23 cellular contexts compared by ENCODE assay signal in the genomic region with DNA sequence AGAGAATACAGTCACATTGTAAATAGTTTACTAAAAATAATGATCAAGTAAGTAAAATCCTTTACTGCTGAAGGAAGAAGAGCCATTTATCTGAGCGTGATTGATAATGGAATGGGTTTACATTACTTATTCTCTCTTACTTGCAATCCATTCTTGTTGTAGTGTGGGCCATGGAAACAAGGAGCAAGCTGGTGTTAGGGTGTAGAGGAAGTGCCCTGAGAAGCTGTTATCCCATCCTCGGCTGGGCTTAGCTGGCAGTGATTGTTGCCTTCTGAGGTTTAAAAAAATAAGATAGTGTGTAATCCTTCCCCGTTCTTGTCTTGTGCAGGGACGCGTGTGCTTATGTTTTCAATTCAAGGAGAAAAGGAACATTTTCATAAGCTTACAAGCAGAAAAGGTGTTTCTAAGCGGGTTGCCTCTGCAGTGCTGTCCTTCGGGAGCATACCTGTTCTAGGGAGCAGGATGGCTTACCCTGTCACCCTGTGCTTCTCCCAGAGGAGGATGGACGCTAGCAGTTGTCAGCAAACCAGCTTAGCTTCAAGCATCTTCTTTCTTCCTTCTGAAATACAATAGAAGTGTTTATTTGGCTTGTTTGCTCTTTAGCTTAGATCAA.
DNase-seq lines count a peak whose midpoint lies in the region; ATAC-seq, FAIRE-seq and TF ChIP-seq lines count a peak whose summit lies in the region.
"Had no signal": no experiment of that assay in that cellular context is flagged by ENCODE, and none has a peak within 500 bp of the region (broad histone marks: within the 10 kb centered on the region; RNA-seq: fewer than 3 reads in every experiment).

No MANE protein-coding gene starts in this region.

- no peaks in the 10 kb centered on the region for H3K23me2 ChIP-seq in H1 (ENCODE audit: low read depth, low read length)

- H3K4me3 Mint-ChIP-seq in GM23338, result no peak overlapping the region
- H3K4me3 Mint-ChIP-seq: activated CD8-positive, alpha-beta T cell treated with anti-CD3 and anti-CD28 coated beads for 36 hours; activated T-cell treated with anti-CD3 and anti-CD28 coated beads, Interleukin-2, amount 50 U/mL, for 24 hours; CD8-positive, alpha-beta T cell; natural killer cell treated with Interleukin-12 subunit alpha and Interleukin-12 subunit beta and Interleukin-15 and Interleukin-18, amount 100 ng/mL, for 72 hours; T-helper 17 cell had no signal

- ATAC-seq in GM23338 (peak; percentile 46; the same call in 2 of the 3 replicates), lower lobe of right lung (peak in 1 of 2 donors; percentile 44), HG03432 (IDR thresholded peaks at IDR 0.05; ENCODE audit: unreplicated experiment) (no peak)
- ATAC-seq in activated CD4-positive, CD25-positive, alpha-beta regulatory T cell treated with anti-CD3 and anti-CD28 coated beads, Interleukin-2, amount 50 U/mL, for 24 hours, result no peak
- ATAC-seq: activated CD8-positive, alpha-beta T cell treated with anti-CD3 and anti-CD28 coated beads for 36 hours; CD8-positive, alpha-beta T cell; gastrocnemius medialis; natural killer cell treated with Interleukin-12 subunit alpha and Interleukin-12 subunit beta and Interleukin-15 and Interleukin-18, amount 100 ng/mL, for 72 hours; T-helper 17 cell had no signal

- no peak for DNase-seq in GM23338 (ENCODE audit: low spot score)
- no peak for DNase-seq in H1 (ENCODE audit: low read depth in 1 of 2, low spot score in 2 of 2)
- no peak for DNase-seq in lower lobe of right lung
- DNase-seq in smooth muscle cell (lab: John Stamatoyannopoulos, UW; ENCODE audit: unreplicated experiment), result no peak
- DNase-seq in GM23248, result no peak
- DNase-seq in head of caudate nucleus, result no peak
- DNase-seq: activated CD8-positive, alpha-beta T cell treated with anti-CD3 and anti-CD28 coated beads for 36 hours; activated naive CD4-positive, alpha-beta T cell treated with anti-CD3 and anti-CD28 coated beads, Interleukin-2, amount 50 U/mL, for 16 hours; activated T-cell treated with anti-CD3 and anti-CD28 coated beads, Interleukin-2, amount 50 U/mL, for 24 hours; CD8-positive, alpha-beta T cell; colonic mucosa; gastrocnemius medialis; KBM-7; NCI-H524; stimulated activated naive CD4-positive, alpha-beta T cell treated with Interleukin-2 at 50 U/mL for 16 hours; T-helper 17 cell had no signal

- H3K36me3 Mint-ChIP-seq in GM23338 (ENCODE audit: low read depth), result no peaks in the 10 kb centered on the region
- H3K36me3 Mint-ChIP-seq: CD8-positive, alpha-beta T cell; natural killer cell treated with Interleukin-12 subunit alpha and Interleukin-12 subunit beta and Interleukin-15 and Interleukin-18, amount 100 ng/mL, for 72 hours had no signal

- POLR2A ChIA-PET in H1 (lab: Charles Lee; ENCODE audit: partially characterized antibody), result no interaction called here

- no peak for TF ChIP-seq RAD21 in H1 (IDR thresholded peaks at IDR 0.05 in 1 of 2, conservative IDR thresholded peaks at IDR 0.05 in 1 of 2; ENCODE audit: low read depth in 2 of 2, low read length in 2 of 2)

- FAIRE-seq in H1 (lab: Jason Lieb, UNC), result no peak
- FAIRE-seq: GM18507, H54 had no signal

- in situ Hi-C loops in GM23248 (cut with MboI), result no loop called here

- CTCF ChIA-PET in H1 (lab: Charles Lee; ENCODE audit: partially characterized antibody), result interaction anchor here (0.9 to 2.2 kb wide), 3 partner anchors 20 to 223 kb away, joined by 3 to 10 read pairs (median 4); no protein-coding TSS in a partner anchor

- H3K9me2 ChIP-seq in GM23338 (ENCODE audit: insufficient read depth) (no peaks in the 10 kb centered on the region), GM23248 (ENCODE audit: insufficient read depth) (no peaks in the 10 kb centered on the region)

- H2BK20ac ChIP-seq in H1 (ENCODE audit: low read length), result no peak overlapping the region

- H2AFZ ChIP-seq in GM23338 (peak overlapping the region; percentile 61; the same call in 1 of the 2 replicates), H1 (ENCODE audit: low read length) (0 out of 2 replicates have a peak overlapping the region, but pooled peaks have one; percentile 49), smooth muscle cell (ENCODE audit: low read depth) (peak overlapping the region; percentile 7), GM23248 (no peak overlapping the region)

- no peak overlapping the region for H4K91ac ChIP-seq in H1 (replicated peaks; ENCODE audit: insufficient read length, low read length)

- H4K5ac ChIP-seq in H1 (ENCODE audit: insufficient read length, low read depth, low read length), result no peak overlapping the region

- TF ChIP-seq EP300 in H1 (IDR thresholded peaks at IDR 0.05; ENCODE audit: borderline replicate concordance in 1 of 2, low read depth in 2 of 2, low read length in 2 of 2), result no peak

- no peak overlapping the region for H2BK120ac ChIP-seq in H1 (replicated peaks; ENCODE audit: low read depth, low read length)

- H3K14ac ChIP-seq in H1 (ENCODE audit: insufficient read length), result no peak overlapping the region

- no peak overlapping the region for H3K9ac ChIP-seq in H1 (replicated peaks in 1 of 4; ENCODE audit: extremely low read depth in 1 of 4, low read depth in 3 of 4, low read length in 3 of 4)
- no peak overlapping the region for H3K9ac ChIP-seq in smooth muscle cell (ENCODE audit: low read depth)
- H3K9ac ChIP-seq in GM23248, result no peak overlapping the region

- H3K27me3 Mint-ChIP-seq in GM23338 (ENCODE audit: insufficient read depth, low read depth, poor library complexity), result no peaks in the 10 kb centered on the region

- no peak overlapping the region for H3K23ac ChIP-seq in H1 (ENCODE audit: insufficient read length)

- H3K4me2 ChIP-seq in GM23338 (no peak overlapping the region), H1 (ENCODE audit: insufficient read depth in 1 of 2, low read depth in 2 of 2, low read length in 2 of 2) (no peak overlapping the region), smooth muscle cell (no peak overlapping the region), GM23248 (ENCODE audit: unreplicated experiment) (no peak overlapping the region)

- H3K27ac ChIP-seq in GM23338 (ENCODE audit: low read depth) (no peak overlapping the region), H1 (ENCODE audit: low read depth, low read length) (no peak overlapping the region), lower lobe of right lung (no peak overlapping the region), smooth muscle cell (ENCODE audit: low read depth) (no peak overlapping the region), GM23248 (no peak overlapping the region)
- H3K27ac ChIP-seq: gastrocnemius medialis, HL-60, VCaP had no signal

- H2BK12ac ChIP-seq in H1 (ENCODE audit: low read depth, low read length), result no peak overlapping the region

- H4K20me1 ChIP-seq in GM23338 (replicated peaks; ENCODE audit: insufficient read depth) (no peaks in the 10 kb centered on the region), H1 (replicated peaks in 1 of 2; ENCODE audit: control insufficient read depth in 1 of 2, insufficient read depth in 2 of 2, low read length in 2 of 2) (no peaks in the 10 kb centered on the region), smooth muscle cell (ENCODE audit: low read depth) (no peaks in the 10 kb centered on the region), GM23248 (ENCODE audit: insufficient read depth) (no peaks in the 10 kb centered on the region)

- no peak overlapping the region for H3K56ac ChIP-seq in H1 (replicated peaks; ENCODE audit: insufficient read length, low read depth, low read length)

- H4K8ac ChIP-seq in H1 (ENCODE audit: extremely low read depth, insufficient read depth, low read length), result no peak overlapping the region

- H3K79me2 ChIP-seq in GM23338 (replicated peaks; ENCODE audit: insufficient read depth) (no peaks in the 10 kb centered on the region), H1 (ENCODE audit: control insufficient read depth in 1 of 2, insufficient read depth in 2 of 2, low read length in 2 of 2) (no peaks in the 10 kb centered on the region), smooth muscle cell (ENCODE audit: low read depth) (no peaks in the 10 kb centered on the region), GM23248 (ENCODE audit: insufficient read depth) (no peaks in the 10 kb centered on the region)

- TF ChIP-seq POLR2A in H1 (IDR thresholded peaks at IDR 0.05; ENCODE audit: control extremely low read depth in 1 of 2, low read depth in 2 of 2, low read length in 2 of 2), result no peak

- H3K27me3 ChIP-seq in GM23338 (ENCODE audit: insufficient read depth) (no peaks in the 10 kb centered on the region), H1 (replicated peaks in 1 of 4; ENCODE audit: control insufficient read depth in 3 of 4, extremely low read depth in 1 of 4, insufficient read depth in 3 of 4, low read length in 3 of 4) (no peaks in the 10 kb centered on the region), lower lobe of right lung (ENCODE audit: low read depth) (no peaks in the 10 kb centered on the region), smooth muscle cell (ENCODE audit: low read depth) (no peaks in the 10 kb centered on the region), GM23248 (replicated peaks; ENCODE audit: insufficient read depth) (no peaks in the 10 kb centered on the region)
- H3K27me3 ChIP-seq: colonic mucosa, gastrocnemius medialis had no signal

- H3K4me1 ChIP-seq in GM23338 (ENCODE audit: insufficient read depth), result peaks cover 12% of the 10 kb centered on the region; the same call in 1 of the 2 replicates
- 0 out of 7 replicates have a peak, but pooled peaks cover 0 to 2% (median 0%) of the 10 kb centered on the region in 4 experiments for H3K4me1 ChIP-seq in H1 (replicated peaks in 1 of 4; ENCODE audit: control insufficient read depth in 3 of 4, insufficient read depth in 4 of 4, low read length in 3 of 4)
- H3K4me1 ChIP-seq in lower lobe of right lung, result no peaks in the 10 kb centered on the region
- no peaks in the 10 kb centered on the region for H3K4me1 ChIP-seq in smooth muscle cell (ENCODE audit: low read depth)
- H3K4me1 ChIP-seq in GM23248 (ENCODE audit: insufficient read depth), result peaks cover 43% of the 10 kb centered on the region
- H3K4me1 ChIP-seq: colonic mucosa, gastrocnemius medialis had no signal

- TF ChIP-seq CTCF in GM23338 (conservative IDR thresholded peaks at IDR 0.05; ENCODE audit: low read depth in 2 of 2), result no peak
- TF ChIP-seq CTCF in H1 (IDR thresholded peaks at IDR 0.05; ENCODE audit: control extremely low read depth in 1 of 3, insufficient read depth in 1 of 3, low read depth in 1 of 3, low read length in 3 of 3), result no peak
- TF ChIP-seq CTCF in lower lobe of right lung (IDR thresholded peaks at IDR 0.05), result no peak
- TF ChIP-seq CTCF in smooth muscle cell (IDR thresholded peaks at IDR 0.05; ENCODE audit: borderline replicate concordance, insufficient read depth, poor library complexity, severe bottlenecking), result no peak

- H3K36me3 ChIP-seq in GM23338 (ENCODE audit: insufficient read depth) (no peaks in the 10 kb centered on the region), H1 (ENCODE audit: control insufficient read depth in 2 of 4, insufficient read depth in 4 of 4, low read length in 3 of 4) (no peaks in the 10 kb centered on the region), lower lobe of right lung (no peaks in the 10 kb centered on the region), smooth muscle cell (ENCODE audit: low read depth) (no peaks in the 10 kb centered on the region), GM23248 (ENCODE audit: low read depth) (no peaks in the 10 kb centered on the region)
- H3K36me3 ChIP-seq: colonic mucosa, gastrocnemius medialis had no signal

- WGBS in H1 (ENCODE audit: extremely low coverage in 1 of 2, insufficient coverage in 1 of 2, insufficient read length in 1 of 2, insufficient replicate concordance in 2 of 2, low coverage in 1 of 2, low lambda C conversion rate in 2 of 2, missing lambda C conversion rate in 1 of 2), 2 experiments, result 78% methylated on average over 8 of the region's 8 CpGs; no CpG with 5 or more reads in 1 of the 2 experiments
- 57% methylated on average over 8 of the region's 8 CpGs for WGBS in smooth muscle cell (ENCODE audit: low lambda C conversion rate)
- WGBS in GM23248 (ENCODE audit: low coverage in 1 of 2, low lambda C conversion rate in 2 of 2, missing lambda C conversion rate in 2 of 2), 2 experiments, result 86 to 87% methylated on average over 8 of the region's 8 CpGs

- no peak overlapping the region for H2BK5ac ChIP-seq in H1 (ENCODE audit: low read depth, low read length)

- no peak overlapping the region for H3K27ac Mint-ChIP-seq in GM23338
- H3K27ac Mint-ChIP-seq: activated CD8-positive, alpha-beta T cell treated with anti-CD3 and anti-CD28 coated beads for 36 hours; activated T-cell treated with anti-CD3 and anti-CD28 coated beads, Interleukin-2, amount 50 U/mL, for 24 hours; CD8-positive, alpha-beta T cell; natural killer cell treated with Interleukin-12 subunit alpha and Interleukin-12 subunit beta and Interleukin-15 and Interleukin-18, amount 100 ng/mL, for 72 hours; T-helper 17 cell had no signal

- H3K9me3 ChIP-seq in H1 (ENCODE audit: insufficient read depth in 2 of 2, low read depth in 1 of 2, low read length in 1 of 2) (no peaks in the 10 kb centered on the region), lower lobe of right lung (no peaks in the 10 kb centered on the region), smooth muscle cell (replicated peaks; ENCODE audit: low read depth) (no peaks in the 10 kb centered on the region), GM23248 (ENCODE audit: low read depth) (no peaks in the 10 kb centered on the region)
- H3K9me3 ChIP-seq: colonic mucosa, gastrocnemius medialis had no signal

- peaks cover 20% of the 10 kb centered on the region for H3K4me1 Mint-ChIP-seq in GM23338
- H3K4me1 Mint-ChIP-seq: T-helper 17 cell had no signal

- H3K9me3 Mint-ChIP-seq in GM23338, result no peaks in the 10 kb centered on the region
- H3K9me3 Mint-ChIP-seq: activated CD8-positive, alpha-beta T cell treated with anti-CD3 and anti-CD28 coated beads for 36 hours; activated T-cell treated with anti-CD3 and anti-CD28 coated beads, Interleukin-2, amount 50 U/mL, for 24 hours; CD8-positive, alpha-beta T cell; natural killer cell treated with Interleukin-12 subunit alpha and Interleukin-12 subunit beta and Interleukin-15 and Interleukin-18, amount 100 ng/mL, for 72 hours had no signal

- H3F3A ChIP-seq in GM23338 (replicated peaks; ENCODE audit: low read depth) (no peaks in the 10 kb centered on the region), smooth muscle cell (ENCODE audit: low read depth) (no peaks in the 10 kb centered on the region), GM23248 (ENCODE audit: insufficient read depth) (peaks cover 44% of the 10 kb centered on the region)

- H3K4me3 ChIP-seq in GM23338, result no peak overlapping the region
- H3K4me3 ChIP-seq in H1 (ENCODE audit: extremely low read depth in 1 of 4, insufficient read depth in 2 of 4, low read depth in 3 of 4, low read length in 4 of 4), result no peak overlapping the region
- H3K4me3 ChIP-seq in lower lobe of right lung, result peak overlapping the region; percentile 34
- peak overlapping the region; percentile 27 for H3K4me3 ChIP-seq in smooth muscle cell
- no peak overlapping the region for H3K4me3 ChIP-seq in GM23248
- H3K4me3 ChIP-seq: gastrocnemius medialis had no signal

- H2BK15ac ChIP-seq in H1 (ENCODE audit: low read length), result no peak overlapping the region

- no peak overlapping the region for H2AK5ac ChIP-seq in H1 (ENCODE audit: low read depth, low read length)

- intact Hi-C loops in lower lobe of right lung (cut with DNase I) (no loop called here), head of caudate nucleus (cut with DNase I) (no loop called here)

- H3K4ac ChIP-seq in H1 (replicated peaks; ENCODE audit: insufficient read length, low read depth, low read length), result no peak overlapping the region

- H3K18ac ChIP-seq in H1 (ENCODE audit: extremely low read depth, low read length), result no peak overlapping the region

- H3K79me1 ChIP-seq in H1 (ENCODE audit: low read depth, low read length), result no peaks in the 10 kb centered on the region; the same call in 1 of the 2 replicates

Comparison
In these comparisons a context has a peak if more than half of its experiments do, and no peak if none do; other contexts are left out.
1. H3K4me3 ChIP-seq: peak in lower lobe of right lung (single experiment) and smooth muscle cell (single experiment); none in GM23338 (single experiment), H1 (0 of 4) and GM23248 (single experiment).